Comparison of ENCODE assay signal across 1 cellular context in genomic region chr6:130824978-130825694, GRCh38.
TF ChIP-seq lines count a peak whose summit lies in the region.

No MANE protein-coding gene starts in this region.

TF ChIP-seq in WTC11, 78 proteins besides CTCF, POLR2A, EP300 and RAD21 (continued from another document):
- no peak for TF ChIP-seq ZNF532 (CRISPR knock-in tag; IDR thresholded peaks at IDR 0.05; ENCODE audit: borderline replicate concordance)
